ENCODE assay signal across 1 cellular context in the genomic region with DNA sequence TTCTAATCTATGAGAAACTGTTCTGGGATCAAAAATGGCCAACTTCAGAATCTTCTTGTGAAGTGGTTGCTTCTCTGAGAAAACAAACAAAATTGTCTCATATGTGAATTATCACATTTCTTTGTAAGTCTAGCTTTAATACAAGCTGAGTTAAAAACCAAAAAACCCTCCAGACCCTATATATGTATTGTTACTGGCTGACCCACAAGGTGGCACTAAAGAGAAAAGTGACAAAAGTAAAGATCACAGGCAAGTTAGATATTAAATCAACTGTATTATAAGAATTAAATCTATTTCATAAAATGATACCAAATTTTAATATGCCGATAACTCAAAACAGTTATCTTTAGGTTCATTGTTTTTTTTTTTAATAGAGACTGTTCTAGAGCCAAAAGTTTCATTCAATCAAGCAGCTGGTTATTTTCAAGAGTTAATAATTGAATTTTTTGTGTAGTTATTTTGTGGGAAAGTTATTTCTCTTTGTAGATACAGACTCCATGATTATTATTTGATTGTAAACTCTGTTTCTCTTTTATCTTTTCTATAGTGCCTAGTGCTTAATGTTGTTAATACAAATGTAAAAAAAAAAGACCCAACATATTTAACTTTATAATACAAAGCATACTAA.
TF ChIP-seq lines count a peak whose summit lies in the region.

No MANE protein-coding gene starts in this region.

TF ChIP-seq in SK-N-SH, 30 proteins besides CTCF, POLR2A, EP300 and RAD21:
- 0 out of 2 replicates have a peak, but pooled peaks have one; percentile 25 for TF ChIP-seq SMC3 (IDR thresholded peaks at IDR 0.05; ENCODE audit: low read depth, low read length)
- TF ChIP-seq USF2 (IDR thresholded peaks at IDR 0.05; ENCODE audit: borderline replicate concordance, low read depth, low read length) = no peak
- TF ChIP-seq FOXJ3 (CRISPR knock-in tag; IDR thresholded peaks at IDR 0.05) = no peak
